ENCODE assay signal across 13 cellular contexts in the genomic region with DNA sequence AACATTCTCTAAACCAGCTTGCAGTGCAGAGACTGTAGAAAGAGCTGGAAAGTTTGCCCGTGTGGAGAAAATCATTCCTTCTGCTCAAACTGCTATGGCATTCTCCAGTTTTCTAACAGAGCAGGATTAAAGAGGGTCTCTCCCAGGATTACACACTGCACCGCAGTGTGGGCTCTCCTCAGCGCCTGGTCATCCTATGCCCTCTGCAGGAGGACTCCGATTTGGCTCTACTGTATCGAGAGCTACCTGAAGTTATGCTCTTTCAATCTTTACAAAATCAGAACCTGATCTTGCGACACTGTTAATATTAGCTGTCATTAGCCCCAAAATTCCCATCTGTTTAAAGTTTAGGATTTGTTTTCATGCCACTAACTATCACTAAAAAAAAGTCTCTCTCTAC. TPM values are rescaled to one million over a fixed set of nuclear protein-coding genes. Genes with fewer than 3 reads are reported as not detected.
DNase-seq lines count a peak whose midpoint lies in the region; ATAC-seq and TF ChIP-seq lines count a peak whose summit lies in the region.
"Had no signal": no experiment of that assay in that cellular context is flagged by ENCODE, and none has a peak within 500 bp of the region (broad histone marks: within the 10 kb centered on the region; RNA-seq: fewer than 3 reads in every experiment).

No MANE protein-coding gene starts in this region.

- H3K36me3 Mint-ChIP-seq in endodermal cell (ENCODE audit: low read depth): no peaks in the 10 kb centered on the region
- H3K36me3 Mint-ChIP-seq in mesothelial cell of epicardium: no peaks in the 10 kb centered on the region
- no peaks in the 10 kb centered on the region for H3K36me3 Mint-ChIP-seq in stimulated activated naive B cell treated with anti-CD40 and anti-IgM and Interleukin-4, amounts not matched to agents 10 μg/mL and 1 μg/mL and 100 μg/mL, for 72 hours
- no peaks in the 10 kb centered on the region for H3K36me3 Mint-ChIP-seq in activated naive CD4-positive, alpha-beta T cell treated with anti-CD3 and anti-CD28 coated beads, Interleukin-2, amount 10 ng/mL, durations not matched to agents 7 days and 5 days

- ATAC-seq in stimulated activated naive B cell treated with anti-CD40 and anti-IgM and Interleukin-4, amounts not matched to agents 10 μg/mL and 1 μg/mL and 100 μg/mL, for 72 hours (replicated peaks): no peak
- ATAC-seq: stimulated activated naive CD8-positive, alpha-beta T cell treated with anti-CD3 and anti-CD28 coated beads, Interleukin-15, Interleukin-2, amounts not matched to agents 100 U/mL and 50 U/mL, for 24 hours had no signal

- H3K27ac Mint-ChIP-seq in endodermal cell (no peak overlapping the region), mesothelial cell of epicardium (peak overlapping the region; percentile 24)
- H3K27ac Mint-ChIP-seq in stimulated activated naive B cell treated with anti-CD40 and anti-IgM and Interleukin-4, amounts not matched to agents 10 μg/mL and 1 μg/mL and 100 μg/mL, for 72 hours: no peak overlapping the region
- H3K27ac Mint-ChIP-seq in activated naive CD4-positive, alpha-beta T cell treated with anti-CD3 and anti-CD28 coated beads, Interleukin-2, amount 10 ng/mL, durations not matched to agents 7 days and 5 days: no peak overlapping the region

- no peak for DNase-seq in BE2C
- DNase-seq in endodermal cell: peak; percentile 76
- DNase-seq in mesothelial cell of epicardium (ENCODE audit: low spot score in 2 of 2, unreplicated experiment in 2 of 2): no peak
- DNase-seq in stimulated activated naive B cell treated with anti-CD40 and anti-IgM and Interleukin-4, amounts not matched to agents 10 μg/mL and 1 μg/mL and 100 μg/mL, for 72 hours: no peak
- DNase-seq in GM10248 (ENCODE audit: extremely low spot score): no peak
- no peak for DNase-seq in activated naive CD4-positive, alpha-beta T cell treated with anti-CD3 and anti-CD28 coated beads, Interleukin-2, amount 10 ng/mL, durations not matched to agents 7 days and 5 days
- DNase-seq in Karpas-422: no peak
- DNase-seq: activated CD8-positive, alpha-beta memory T cell treated with anti-CD3 and anti-CD28 coated beads, Interleukin-2, amount 50 U/mL, for 48 hours; effector CD4-positive, alpha-beta T cell; NCI-H510A; stimulated activated CD4-positive, alpha-beta T cell treated with anti-CD3 and anti-CD28 coated beads, Interleukin-4, amount 100 ng/mL, for 24 hours; stimulated activated naive CD8-positive, alpha-beta T cell treated with anti-CD3 and anti-CD28 coated beads, Interleukin-15, Interleukin-2, amounts not matched to agents 100 U/mL and 50 U/mL, for 24 hours had no signal

- H3K27me3 ChIP-seq in BE2C: no peaks in the 10 kb centered on the region; the same call in 1 of the 2 replicates
- H3K27me3 ChIP-seq in endodermal cell (ENCODE audit: control insufficient read depth, insufficient read depth, low read length, poor library complexity, severe bottlenecking): no peaks in the 10 kb centered on the region
- H3K27me3 ChIP-seq in Karpas-422 (ENCODE audit: low read length): no peaks in the 10 kb centered on the region

- CTCF ChIA-PET in GM10248 (lab: Yijun Ruan, JAX): interaction anchor here (0.9 to 1.5 kb wide), 4 partner anchors 10 to 560 kb away, joined by 3 to 5 read pairs (median 4); no protein-coding TSS in a partner anchor
- CTCF ChIA-PET in activated naive CD4-positive, alpha-beta T cell treated with anti-CD3 and anti-CD28 coated beads, Interleukin-2, amount 10 ng/mL, durations not matched to agents 7 days and 5 days (lab: Charles Lee): no interaction called here

- H2AFZ ChIP-seq in Karpas-422 (ENCODE audit: low read length): no peak overlapping the region

- H3K27ac ChIP-seq in endodermal cell (ENCODE audit: low read depth, low read length) (no peak overlapping the region), Karpas-422 (ENCODE audit: low read length) (no peak overlapping the region)

- no peaks in the 10 kb centered on the region for H3K27me3 Mint-ChIP-seq in endodermal cell (ENCODE audit: insufficient read depth)
- no peaks in the 10 kb centered on the region for H3K27me3 Mint-ChIP-seq in mesothelial cell of epicardium (ENCODE audit: low read depth)
- H3K27me3 Mint-ChIP-seq in stimulated activated naive B cell treated with anti-CD40 and anti-IgM and Interleukin-4, amounts not matched to agents 10 μg/mL and 1 μg/mL and 100 μg/mL, for 72 hours: no peaks in the 10 kb centered on the region
- H3K27me3 Mint-ChIP-seq in activated naive CD4-positive, alpha-beta T cell treated with anti-CD3 and anti-CD28 coated beads, Interleukin-2, amount 10 ng/mL, durations not matched to agents 7 days and 5 days: peaks cover 3% of the 10 kb centered on the region

- no peak for TF ChIP-seq EP300 in Ishikawa (IDR thresholded peaks at IDR 0.05; ENCODE audit: borderline replicate concordance)

- 71 to 74% methylated on average over 5 to 6 of the region's 6 CpGs for WGBS in endodermal cell (ENCODE audit: insufficient coverage in 1 of 2, insufficient read length in 1 of 2), 2 experiments

- peaks cover 32% of the 10 kb centered on the region for H3K4me1 Mint-ChIP-seq in endodermal cell
- peaks cover 28% of the 10 kb centered on the region for H3K4me1 Mint-ChIP-seq in mesothelial cell of epicardium
- H3K4me1 Mint-ChIP-seq in stimulated activated naive B cell treated with anti-CD40 and anti-IgM and Interleukin-4, amounts not matched to agents 10 μg/mL and 1 μg/mL and 100 μg/mL, for 72 hours: peaks cover 5 to 7% of the 10 kb centered on the region in 2 donors
- H3K4me1 Mint-ChIP-seq in activated naive CD4-positive, alpha-beta T cell treated with anti-CD3 and anti-CD28 coated beads, Interleukin-2, amount 10 ng/mL, durations not matched to agents 7 days and 5 days: peaks cover 3% of the 10 kb centered on the region

- POLR2A ChIA-PET in GM10248 (lab: Yijun Ruan, JAX): no interaction called here

- no peaks in the 10 kb centered on the region for H3K9me2 ChIP-seq in Karpas-422 (replicated peaks; ENCODE audit: insufficient read depth, low read length)

- peak; percentile 37; the same call in 1 of the 2 replicates for TF ChIP-seq RAD21 in Ishikawa (IDR thresholded peaks at IDR 0.05; ENCODE audit: low read depth)

- H3K4me2 ChIP-seq in Karpas-422 (ENCODE audit: low read depth, low read length, poor library complexity, severe bottlenecking): no peak overlapping the region

- peak; percentile 36 for TF ChIP-seq CTCF in BE2C (IDR thresholded peaks at IDR 0.05; ENCODE audit: low read depth, low read length)
- TF ChIP-seq CTCF in endodermal cell (conservative IDR thresholded peaks at IDR 0.05): peak; percentile 88
- no peak for TF ChIP-seq CTCF in mesothelial cell of epicardium (IDR thresholded peaks at IDR 0.05; ENCODE audit: unreplicated experiment)
- no peak for TF ChIP-seq CTCF in GM10248 (IDR thresholded peaks at IDR 0.05; ENCODE audit: control extremely low read depth, extremely low read depth, low read depth, missing control alignments)

- H4K20me1 ChIP-seq in Karpas-422 (ENCODE audit: insufficient read depth, low read depth, low read length): no peaks in the 10 kb centered on the region

- no peaks in the 10 kb centered on the region for H3K9me3 ChIP-seq in BE2C
- H3K9me3 ChIP-seq in endodermal cell (ENCODE audit: control insufficient read depth, low read length): no peaks in the 10 kb centered on the region
- H3K9me3 ChIP-seq in Karpas-422 (ENCODE audit: low read length): no peaks in the 10 kb centered on the region

- no peaks in the 10 kb centered on the region for H3K9me3 Mint-ChIP-seq in endodermal cell
- no peaks in the 10 kb centered on the region for H3K9me3 Mint-ChIP-seq in mesothelial cell of epicardium
- no peaks in the 10 kb centered on the region for H3K9me3 Mint-ChIP-seq in stimulated activated naive B cell treated with anti-CD40 and anti-IgM and Interleukin-4, amounts not matched to agents 10 μg/mL and 1 μg/mL and 100 μg/mL, for 72 hours
- H3K9me3 Mint-ChIP-seq in activated naive CD4-positive, alpha-beta T cell treated with anti-CD3 and anti-CD28 coated beads, Interleukin-2, amount 10 ng/mL, durations not matched to agents 7 days and 5 days: no peaks in the 10 kb centered on the region

- no peaks in the 10 kb centered on the region for H3K4me1 ChIP-seq in BE2C
- no peaks in the 10 kb centered on the region for H3K4me1 ChIP-seq in endodermal cell (ENCODE audit: control insufficient read depth, insufficient read depth, low read length)
- H3K4me1 ChIP-seq in Karpas-422 (ENCODE audit: low read length): no peaks in the 10 kb centered on the region

- no peak overlapping the region for H3K4me3 Mint-ChIP-seq in endodermal cell
- H3K4me3 Mint-ChIP-seq in mesothelial cell of epicardium: no peak overlapping the region
- no peak overlapping the region for H3K4me3 Mint-ChIP-seq in stimulated activated naive B cell treated with anti-CD40 and anti-IgM and Interleukin-4, amounts not matched to agents 10 μg/mL and 1 μg/mL and 100 μg/mL, for 72 hours
- no peak overlapping the region for H3K4me3 Mint-ChIP-seq in activated naive CD4-positive, alpha-beta T cell treated with anti-CD3 and anti-CD28 coated beads, Interleukin-2, amount 10 ng/mL, durations not matched to agents 7 days and 5 days

- no peaks in the 10 kb centered on the region for H3K79me2 ChIP-seq in Karpas-422 (ENCODE audit: low read length)

- H3K36me3 ChIP-seq in BE2C (no peaks in the 10 kb centered on the region), endodermal cell (ENCODE audit: control insufficient read depth, insufficient read depth, low read length) (no peaks in the 10 kb centered on the region), Karpas-422 (ENCODE audit: insufficient read depth, low read length) (no peaks in the 10 kb centered on the region)

- H3K4me3 ChIP-seq in BE2C (ENCODE audit: low read depth, low read length) (no peak overlapping the region), endodermal cell (ENCODE audit: low read length) (no peak overlapping the region), Karpas-422 (ENCODE audit: low read length) (no peak overlapping the region)

- H3K9ac ChIP-seq in endodermal cell (ENCODE audit: extremely low read depth, low read length, poor library complexity, severe bottlenecking) (no peak overlapping the region), Karpas-422 (ENCODE audit: low read length) (no peak overlapping the region)

RNA-seq across cellular contexts. Expression of gene BHLHE41, which starts 33.0 kb away (rescaled TPM):
- polyA plus RNA-seq in BE2C (2012; ENCODE audit: insufficient read depth, insufficient read length, low read depth): 0.45 TPM
- 1 to 10 TPM in 1 of 2 donors, under 1 TPM in 1; 0.11 to 3.5 TPM for total RNA-seq in endodermal cell
- polyA plus RNA-seq in endodermal cell (2013, experiment 1 of 2): 0.07 TPM
- 0.12 TPM for polyA plus RNA-seq in endodermal cell (2013, experiment 2 of 2)
- total RNA-seq in mesothelial cell of epicardium: 5.7 to 9.6 TPM (median 9.2 TPM) in 3 replicates
- total RNA-seq in Karpas-422 (2014; rRNA removed; shearing (Covaris generic); ENCODE audit: low replicate concordance): 1.6 and 2.2 TPM in 2 replicates

Comparison
In these comparisons a context has a peak if more than half of its experiments do, and no peak if none do; other contexts are left out.
1. CTCF ChIP-seq: peak in BE2C (single experiment) and endodermal cell (single experiment); none in mesothelial cell of epicardium (single experiment) and GM10248 (single experiment).